ENCODE assay signal across 12 cellular contexts in the genomic region with DNA sequence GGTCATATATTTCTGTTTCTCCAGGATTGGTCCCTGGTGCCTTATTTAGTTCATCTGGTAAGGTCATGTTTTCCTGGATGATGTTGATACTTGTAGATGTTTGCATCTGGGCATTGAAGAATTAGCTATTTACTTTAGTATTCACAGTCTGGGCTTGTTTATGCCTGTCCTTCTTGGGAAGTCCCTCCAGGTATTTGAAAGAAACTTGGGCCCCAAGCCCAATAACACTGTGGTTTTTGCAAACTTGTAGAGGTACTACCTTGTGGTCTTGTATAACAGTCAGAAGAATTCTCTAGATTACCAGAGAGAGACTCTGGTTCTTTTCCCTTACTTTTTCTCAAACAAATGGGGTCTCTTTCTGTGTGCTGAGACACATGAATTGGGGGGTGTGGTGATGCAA.
DNase-seq lines count a peak whose midpoint lies in the region; ATAC-seq lines count a peak whose summit lies in the region.
"Had no signal": no experiment of that assay in that cellular context is flagged by ENCODE, and none has a peak within 500 bp of the region (broad histone marks: within the 10 kb centered on the region; RNA-seq: fewer than 3 reads in every experiment).

No MANE protein-coding gene starts in this region.

- ATAC-seq in GM18909 (IDR thresholded peaks at IDR 0.05; ENCODE audit: poor library complexity, unreplicated experiment) (peak; percentile 80), GM21723 (IDR thresholded peaks at IDR 0.05; ENCODE audit: unreplicated experiment) (peak; percentile 88), HG03432 (IDR thresholded peaks at IDR 0.05; ENCODE audit: unreplicated experiment) (peak; percentile 91)
- peak; percentile 31 for ATAC-seq in naive thymus-derived CD4-positive, alpha-beta T cell

- peak overlapping the region in 3 of 9 donors; percentile 36 to 92 (median 60) for H3K27ac Mint-ChIP-seq in naive thymus-derived CD4-positive, alpha-beta T cell

- H3K36me3 ChIP-seq in naive thymus-derived CD4-positive, alpha-beta T cell (ENCODE audit: control insufficient read depth in 2 of 3, insufficient read depth in 3 of 3, low read length in 3 of 3), result no peaks in the 10 kb centered on the region

- POLR2A ChIA-PET in naive thymus-derived CD4-positive, alpha-beta T cell (lab: Charles Lee), result no interaction called here

- no peak for DNase-seq in naive thymus-derived CD4-positive, alpha-beta T cell
- DNase-seq in germinal center (ENCODE audit: low spot score), result no peak
- DNase-seq in NCI-H1694 treated with DMSO at 0.1 percent for 48 hours (lab: John Stamatoyannopoulos, UW), result no peak
- DNase-seq in G401 (ENCODE audit: low spot score), result no peak
- DNase-seq: activated effector memory CD4-positive, alpha-beta T cell treated with anti-CD3 and anti-CD28 coated beads, Interleukin-2, amount 50 U/mL, for 16 hours; GF-D8; islet precursor cell; NCI-H446 treated with DMSO at 0.1 percent for 48 hours; T-helper 9 cell had no signal

- CTCF ChIA-PET in naive thymus-derived CD4-positive, alpha-beta T cell (lab: Charles Lee), result no interaction called here

- H3K9me3 ChIP-seq in naive thymus-derived CD4-positive, alpha-beta T cell (ENCODE audit: control insufficient read depth in 2 of 3, low read length in 3 of 3), result peaks cover 0 to 13% (median 0%) of the 10 kb centered on the region in 3 experiments

- H3K27me3 Mint-ChIP-seq in naive thymus-derived CD4-positive, alpha-beta T cell, result no peaks in the 10 kb centered on the region

- in situ Hi-C loops in G401 (cut with HindIII; ENCODE audit: low sequenced_read_pairs), result no loop called here

- peak overlapping the region in 1 of 10 donors; percentile 72 for H3K4me3 Mint-ChIP-seq in naive thymus-derived CD4-positive, alpha-beta T cell

- intact Hi-C loops in naive thymus-derived CD4-positive, alpha-beta T cell (cut with micrococcal nuclease), result loop anchor here (1.0 to 2.0 kb wide), 4 partner anchors 19 to 41 kb away; no protein-coding TSS in a partner anchor

- H3K4me1 Mint-ChIP-seq in naive thymus-derived CD4-positive, alpha-beta T cell, result peaks cover 0 to 46% (median 12%) of the 10 kb centered on the region in 7 donors

- peaks cover 3 to 47% (median 21%) of the 10 kb centered on the region in 11 donors for H3K9me3 Mint-ChIP-seq in naive thymus-derived CD4-positive, alpha-beta T cell

- H3K36me3 Mint-ChIP-seq in naive thymus-derived CD4-positive, alpha-beta T cell, result peaks cover 3 to 81% (median 15%) of the 10 kb centered on the region in 5 donors

- peaks cover 5 to 12% of the 10 kb centered on the region in 2 donors for H3K4me1 ChIP-seq in naive thymus-derived CD4-positive, alpha-beta T cell (ENCODE audit: control insufficient read depth in 2 of 2, insufficient read depth in 2 of 2, low read length in 2 of 2)

- H3K4me3 ChIP-seq in naive thymus-derived CD4-positive, alpha-beta T cell (ENCODE audit: low read length), result no peak overlapping the region

- no peak overlapping the region for H3K27ac ChIP-seq in naive thymus-derived CD4-positive, alpha-beta T cell (ENCODE audit: low read depth, low read length)

- H3K27me3 ChIP-seq in naive thymus-derived CD4-positive, alpha-beta T cell (ENCODE audit: control insufficient read depth in 2 of 2, insufficient read depth in 2 of 2, low read length in 2 of 2), result no peaks in the 10 kb centered on the region

Comparison
In these comparisons a context has a peak if more than half of its experiments do, and no peak if none do; other contexts are left out.
1. ATAC-seq: peak in every context shown above with its lines; median percentile 91 in HG03432; 88 in GM21723; 80 in GM18909; 31 in naive thymus-derived CD4-positive, alpha-beta T cell.